In the genomic region with DNA sequence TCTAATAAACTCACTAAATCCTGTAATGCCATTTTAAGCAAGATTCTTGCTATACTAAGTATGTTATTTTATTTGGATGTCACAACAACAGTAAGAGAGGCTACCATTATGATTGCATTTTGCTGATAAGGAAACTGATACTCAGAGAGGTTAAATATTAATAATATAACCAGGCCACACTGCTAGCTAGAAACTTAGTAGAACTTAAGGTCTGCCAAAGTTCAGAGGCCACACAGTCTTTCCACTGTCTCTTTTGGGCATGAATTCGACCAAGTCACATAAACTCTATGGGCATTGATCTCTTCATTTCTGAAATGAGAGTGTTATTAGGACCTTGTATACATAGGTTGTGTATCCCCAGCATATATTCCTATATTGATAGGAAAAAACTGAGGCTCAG, we compare ENCODE assay signal across 22 cellular contexts.
DNase-seq lines count a peak whose midpoint lies in the region; ATAC-seq and FAIRE-seq lines count a peak whose summit lies in the region.
"Had no signal": no experiment of that assay in that cellular context is flagged by ENCODE, and none has a peak within 500 bp of the region (broad histone marks: within the 10 kb centered on the region; RNA-seq: fewer than 3 reads in every experiment).

No MANE protein-coding gene starts in this region.

- peak; percentile 62 for ATAC-seq in GM18511 (IDR thresholded peaks at IDR 0.05; ENCODE audit: unreplicated experiment)
- peak; percentile 70 for ATAC-seq in HG03175 (IDR thresholded peaks at IDR 0.05; ENCODE audit: unreplicated experiment)
- ATAC-seq in left lobe of liver = peak; percentile 95
- no peak for ATAC-seq in HG03457 (IDR thresholded peaks at IDR 0.05; ENCODE audit: unreplicated experiment)
- ATAC-seq: K562 had no signal

- DNase-seq in GM19239 (ENCODE audit: insufficient read length, low spot score) (no peak), left lobe of liver (ENCODE audit: low spot score) (peak; percentile 48), HCEC 1CT (no peak), OCI-M2 (lab: John Stamatoyannopoulos, UW; ENCODE audit: unreplicated experiment) (no peak), amygdala (lab: John Stamatoyannopoulos, UW) (no peak)
- DNase-seq: BE2C; C1 segment of cervical spinal cord; CD4-positive, CD25-positive, alpha-beta regulatory T cell; CD8-positive, alpha-beta memory T cell; COR-L47; DMS 273 treated with DMSO at 0.1 percent for 48 hours; DMS53; DND-41; EL; H9; IMR-90 had no signal

- FAIRE-seq in GM19239 (lab: Jason Lieb, UNC) = peak; percentile 84
- FAIRE-seq: GM12891, H1, K562 had no signal
